ENCODE assay signal across 12 cellular contexts in the genomic region with DNA sequence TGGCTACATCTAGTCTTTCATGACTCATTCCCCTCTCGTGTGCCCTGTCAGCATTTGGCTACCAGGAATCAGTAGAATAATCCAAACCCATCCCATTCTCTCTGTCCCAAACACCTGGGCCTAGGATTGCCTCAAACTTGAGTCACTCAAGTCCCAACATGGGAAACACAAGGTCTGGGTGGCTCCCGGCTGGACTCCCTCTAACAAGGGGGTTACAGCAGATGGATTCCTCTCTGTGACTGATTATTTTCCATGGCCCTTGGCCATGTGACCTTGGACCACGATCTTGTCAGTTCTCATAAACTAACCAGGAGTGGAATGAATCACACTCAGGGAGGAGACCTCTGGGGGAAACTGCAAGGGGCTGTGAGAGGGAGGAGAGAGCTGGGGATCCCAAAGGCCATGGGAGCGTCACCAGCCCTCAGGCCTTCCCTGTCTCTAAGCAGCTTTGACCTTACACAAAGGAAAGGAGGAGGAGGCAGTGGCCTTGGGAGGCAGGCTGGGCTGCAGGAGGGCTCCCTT.
DNase-seq lines count a peak whose midpoint lies in the region; ATAC-seq and TF ChIP-seq lines count a peak whose summit lies in the region.
"Had no signal": no experiment of that assay in that cellular context is flagged by ENCODE, and none has a peak within 500 bp of the region (broad histone marks: within the 10 kb centered on the region; RNA-seq: fewer than 3 reads in every experiment).

No MANE protein-coding gene starts in this region.

- H3K79me2 ChIP-seq in trophoblast cell (ENCODE audit: control insufficient read depth, insufficient read depth, low read length, poor library complexity): no peaks in the 10 kb centered on the region

- peaks cover 18% of the 10 kb centered on the region for H3K4me1 Mint-ChIP-seq in brain
- no peaks in the 10 kb centered on the region for H3K4me1 Mint-ChIP-seq in CD8-positive, alpha-beta T cell (ENCODE audit: low read depth)
- H3K4me1 Mint-ChIP-seq: activated B cell treated with CpG ODN at 0.5 μM for 24 hours; activated naive CD4-positive, alpha-beta T cell treated with anti-CD3 and anti-CD28 coated beads, Interleukin-2, amount 50 U/mL, for 24 hours had no signal

- peaks cover 10% of the 10 kb centered on the region for H3K27me3 Mint-ChIP-seq in brain
- H3K27me3 Mint-ChIP-seq in CD8-positive, alpha-beta T cell (ENCODE audit: low read depth): peaks cover 5% of the 10 kb centered on the region
- H3K27me3 Mint-ChIP-seq: activated B cell treated with CpG ODN at 0.5 μM for 24 hours; activated naive CD4-positive, alpha-beta T cell treated with anti-CD3 and anti-CD28 coated beads, Interleukin-2, amount 50 U/mL, for 24 hours had no signal

- H3K4ac ChIP-seq in trophoblast cell (ENCODE audit: low read depth, low read length): no peak overlapping the region

- intact Hi-C loops in CD8-positive, alpha-beta T cell (cut with DNase I, micrococcal nuclease): no loop called here

- H3K9me3 Mint-ChIP-seq in brain: peaks cover 0 to 2% (median 0%) of the 10 kb centered on the region in 5 experiments
- H3K9me3 Mint-ChIP-seq in CD8-positive, alpha-beta T cell: no peaks in the 10 kb centered on the region
- H3K9me3 Mint-ChIP-seq: activated B cell treated with CpG ODN at 0.5 μM for 24 hours; activated naive CD4-positive, alpha-beta T cell treated with anti-CD3 and anti-CD28 coated beads, Interleukin-2, amount 50 U/mL, for 24 hours had no signal

- peak; percentile 67 for DNase-seq in HCEC 1CT
- DNase-seq in hepatic stellate cell (ENCODE audit: low spot score): peak; percentile 88
- no peak for DNase-seq in CD8-positive, alpha-beta T cell
- DNase-seq in T-helper 1 cell: no peak
- DNase-seq in activated CD4-positive, alpha-beta T cell treated with anti-CD3 and anti-CD28 coated beads, Interleukin-2, amount 50 U/mL, for 1 hour: no peak
- DNase-seq in trophoblast cell: no peak
- DNase-seq: activated B cell treated with CpG ODN at 0.5 μM for 24 hours, NCI-H1092 had no signal

- H4K8ac ChIP-seq in trophoblast cell (ENCODE audit: low read depth, low read length): no peak overlapping the region

- H3K4me3 Mint-ChIP-seq in brain: no peak overlapping the region
- H3K4me3 Mint-ChIP-seq in CD8-positive, alpha-beta T cell: no peak overlapping the region
- H3K4me3 Mint-ChIP-seq: activated B cell treated with CpG ODN at 0.5 μM for 24 hours; activated naive CD4-positive, alpha-beta T cell treated with anti-CD3 and anti-CD28 coated beads, Interleukin-2, amount 50 U/mL, for 24 hours had no signal

- no peak overlapping the region for H2AK5ac ChIP-seq in trophoblast cell (ENCODE audit: low read length)

- no peak overlapping the region for H2BK5ac ChIP-seq in trophoblast cell (ENCODE audit: low read depth, low read length, poor library complexity)

- H3K9ac ChIP-seq in subcutaneous abdominal adipose tissue (ENCODE audit: low read length in 5 of 5) (no peak overlapping the region), trophoblast cell (ENCODE audit: low read length) (no peak overlapping the region)

- no peaks in the 10 kb centered on the region for H3K79me1 ChIP-seq in trophoblast cell (ENCODE audit: low read length)

- peaks cover 0 to 5% (median 0%) of the 10 kb centered on the region in 5 donors for H3K27me3 ChIP-seq in subcutaneous abdominal adipose tissue (ENCODE audit: control insufficient read depth in 5 of 5, insufficient read depth in 4 of 5, low read length in 5 of 5)
- no peaks in the 10 kb centered on the region for H3K27me3 ChIP-seq in CD8-positive, alpha-beta T cell (ENCODE audit: insufficient read depth, low read length)
- no peaks in the 10 kb centered on the region for H3K27me3 ChIP-seq in trophoblast cell (ENCODE audit: insufficient read depth, low read length)

- H3K36me3 ChIP-seq in subcutaneous abdominal adipose tissue (ENCODE audit: control insufficient read depth in 5 of 5, insufficient read depth in 5 of 5, low read length in 5 of 5): no peaks in the 10 kb centered on the region
- H3K36me3 ChIP-seq in CD8-positive, alpha-beta T cell (ENCODE audit: insufficient read depth, low read length): no peaks in the 10 kb centered on the region
- peaks cover 9 to 22% of the 10 kb centered on the region in 2 experiments for H3K36me3 ChIP-seq in trophoblast cell (ENCODE audit: control insufficient read depth in 1 of 2, insufficient read depth in 2 of 2, low read length in 2 of 2)

- H3K36me3 Mint-ChIP-seq in brain: no peaks in the 10 kb centered on the region
- H3K36me3 Mint-ChIP-seq in CD8-positive, alpha-beta T cell: no peaks in the 10 kb centered on the region
- H3K36me3 Mint-ChIP-seq: activated naive CD4-positive, alpha-beta T cell treated with anti-CD3 and anti-CD28 coated beads, Interleukin-2, amount 50 U/mL, for 24 hours had no signal

- H2AFZ ChIP-seq in trophoblast cell (ENCODE audit: insufficient read depth, low read length, poor library complexity): no peak overlapping the region

- H4K91ac ChIP-seq in trophoblast cell (ENCODE audit: low read depth, low read length): no peak overlapping the region

- no peak for ATAC-seq in CD8-positive, alpha-beta T cell

- no peak overlapping the region for H2BK12ac ChIP-seq in trophoblast cell (ENCODE audit: low read length)

- TF ChIP-seq CTCF in brain (conservative IDR thresholded peaks at IDR 0.05): no peak
- no peak for TF ChIP-seq CTCF in CD8-positive, alpha-beta T cell (IDR thresholded peaks at IDR 0.05)

- H3K9me3 ChIP-seq in subcutaneous abdominal adipose tissue (ENCODE audit: control insufficient read depth in 5 of 5, low read length in 5 of 5) (no peaks in the 10 kb centered on the region), trophoblast cell (ENCODE audit: insufficient read depth, low read depth, low read length) (no peaks in the 10 kb centered on the region)
- no peaks in the 10 kb centered on the region for H3K9me3 ChIP-seq in CD8-positive, alpha-beta T cell (ENCODE audit: low read length)

- no peak overlapping the region for H3K18ac ChIP-seq in trophoblast cell (ENCODE audit: low read length)

- H3K4me3 ChIP-seq in subcutaneous abdominal adipose tissue (ENCODE audit: low read depth in 1 of 5, low read length in 5 of 5) (no peak overlapping the region), trophoblast cell (ENCODE audit: low read depth, low read length) (no peak overlapping the region)
- no peak overlapping the region for H3K4me3 ChIP-seq in CD8-positive, alpha-beta T cell (ENCODE audit: low read depth, low read length)

- no peak overlapping the region for H2BK120ac ChIP-seq in trophoblast cell (ENCODE audit: insufficient read depth, low read length, poor library complexity)

- H3K4me2 ChIP-seq in trophoblast cell (ENCODE audit: low read length): no peak overlapping the region

- peak overlapping the region; percentile 34 for H3K27ac ChIP-seq in subcutaneous abdominal adipose tissue (ENCODE audit: low read depth, low read length)
- no peak overlapping the region for H3K27ac ChIP-seq in CD8-positive, alpha-beta T cell (ENCODE audit: low read depth, low read length)
- no peak overlapping the region for H3K27ac ChIP-seq in trophoblast cell (ENCODE audit: low read depth, low read length)

- H3K14ac ChIP-seq in trophoblast cell (ENCODE audit: low read length): no peak overlapping the region

- POLR2A ChIA-PET in CD8-positive, alpha-beta T cell (lab: Charles Lee): no interaction called here

- no CpG with 5 or more reads among the region's 4 CpGs for WGBS in trophoblast cell (ENCODE audit: extremely low coverage, insufficient coverage, insufficient read length)

- no peak overlapping the region for H4K12ac ChIP-seq in trophoblast cell (ENCODE audit: low read depth, low read length)

- H3K4me1 ChIP-seq in subcutaneous abdominal adipose tissue (ENCODE audit: control insufficient read depth in 5 of 5, insufficient read depth in 5 of 5, low read length in 5 of 5) (peaks cover 0 to 16% (median 2%) of the 10 kb centered on the region in 5 donors), trophoblast cell (ENCODE audit: control insufficient read depth in 1 of 2, insufficient read depth in 2 of 2, low read length in 2 of 2) (peaks cover 0 to 4% of the 10 kb centered on the region in 2 experiments)
- no peaks in the 10 kb centered on the region for H3K4me1 ChIP-seq in CD8-positive, alpha-beta T cell (ENCODE audit: insufficient read depth, low read length)

- H3K27ac Mint-ChIP-seq in brain: peak overlapping the region in 3 of 5 experiments; percentile 20 to 56 (median 35)
- no peak overlapping the region for H3K27ac Mint-ChIP-seq in CD8-positive, alpha-beta T cell
- H3K27ac Mint-ChIP-seq: activated B cell treated with CpG ODN at 0.5 μM for 24 hours; activated naive CD4-positive, alpha-beta T cell treated with anti-CD3 and anti-CD28 coated beads, Interleukin-2, amount 50 U/mL, for 24 hours; progenitor cell of endocrine pancreas had no signal

- H3K23ac ChIP-seq in trophoblast cell (ENCODE audit: low read length): no peak overlapping the region

- CTCF ChIA-PET in CD8-positive, alpha-beta T cell (lab: Charles Lee): no interaction called here

Comparison
In these comparisons a context has a peak if more than half of its experiments do, and no peak if none do; other contexts are left out.
1. DNase-seq: peak in HCEC 1CT (single experiment) and hepatic stellate cell (single experiment); none in CD8-positive, alpha-beta T cell (0 of 7), T-helper 1 cell (0 of 5), activated CD4-positive, alpha-beta T cell treated with anti-CD3 and anti-CD28 coated beads, Interleukin-2, amount 50 U/mL, for 1 hour (single experiment) and trophoblast cell (0 of 2).